In genomic region chr9:94867842-94868312, GRCh38 we compare ENCODE assay signal across 8 cellular contexts.
A peak's percentile ranks its signal among the peaks of the same experiment; 100 is the strongest.
DNase-seq lines count a peak whose midpoint lies in the region; ATAC-seq and TF ChIP-seq lines count a peak whose summit lies in the region.

No MANE protein-coding gene starts in this region.

- no peak overlapping the region for H3K4me3 ChIP-seq in transverse colon

- H3K4me3 Mint-ChIP-seq in brain, result peak overlapping the region in 2 of 5 experiments; percentile 23 to 33

- DNase-seq in DMS79 treated with DMSO at 0.1 percent for 48 hours (lab: John Stamatoyannopoulos, UW) (peak; percentile 22), DMS79 (lab: John Stamatoyannopoulos, UW) (no peak), left colon (no peak), transverse colon (no peak), DMS153 treated with DMSO at 0.1 percent for 48 hours (lab: John Stamatoyannopoulos, UW; ENCODE audit: unreplicated experiment) (no peak), NK-92 (lab: John Stamatoyannopoulos, UW; ENCODE audit: unreplicated experiment) (no peak)

- intact Hi-C loops in left colon (cut with DNase I, micrococcal nuclease) (no loop called here), transverse colon (cut with DNase I; ENCODE audit: low total_unique reads) (loop anchor here (10.0 kb wide), 1 partner anchor 47 kb away; no protein-coding TSS in a partner anchor)

- no peak for TF ChIP-seq POLR2A in transverse colon (IDR thresholded peaks at IDR 0.05)

- TF ChIP-seq EP300 in transverse colon (IDR thresholded peaks at IDR 0.05; ENCODE audit: low read depth), result no peak

- no peaks in the 10 kb centered on the region for H3K9me3 ChIP-seq in transverse colon

- peaks cover 3% of the 10 kb centered on the region for H3K36me3 Mint-ChIP-seq in brain

- in situ Hi-C loops in transverse colon (cut with MboI; ENCODE audit: low pct_ligation_motif_present in 1 of 4, low pct_unique_long_range_greater_than_20kb in 1 of 4, low sequenced_read_pairs in 3 of 4), result no loop called here

- no peaks in the 10 kb centered on the region for H3K27me3 ChIP-seq in transverse colon

- peaks cover 13 to 63% (median 37%) of the 10 kb centered on the region in 4 donors for H3K4me1 ChIP-seq in transverse colon

- ATAC-seq in left colon (peak; percentile 69), GM18520 (IDR thresholded peaks at IDR 0.05; ENCODE audit: unreplicated experiment) (no peak)

- peaks cover 0 to 4% (median 0%) of the 10 kb centered on the region in 5 experiments for H3K9me3 Mint-ChIP-seq in brain

- peaks cover 3% of the 10 kb centered on the region for H3K27me3 Mint-ChIP-seq in brain

- peaks cover 65% of the 10 kb centered on the region for H3K4me1 Mint-ChIP-seq in brain

- 26% methylated on average over 4 of the region's 4 CpGs for WGBS in transverse colon (ENCODE audit: low coverage in 1 of 2), 2 donors

- peak overlapping the region in 3 of 5 experiments; percentile 82 to 94 (median 88) for H3K27ac Mint-ChIP-seq in brain

- no peaks in the 10 kb centered on the region for H3K36me3 ChIP-seq in transverse colon

- peak overlapping the region; percentile 87 to 89 (median 88) for H3K27ac ChIP-seq in transverse colon

- TF ChIP-seq CTCF in brain (conservative IDR thresholded peaks at IDR 0.05), result no peak
- no peak for TF ChIP-seq CTCF in transverse colon (IDR thresholded peaks at IDR 0.05)
